In the genomic region with DNA sequence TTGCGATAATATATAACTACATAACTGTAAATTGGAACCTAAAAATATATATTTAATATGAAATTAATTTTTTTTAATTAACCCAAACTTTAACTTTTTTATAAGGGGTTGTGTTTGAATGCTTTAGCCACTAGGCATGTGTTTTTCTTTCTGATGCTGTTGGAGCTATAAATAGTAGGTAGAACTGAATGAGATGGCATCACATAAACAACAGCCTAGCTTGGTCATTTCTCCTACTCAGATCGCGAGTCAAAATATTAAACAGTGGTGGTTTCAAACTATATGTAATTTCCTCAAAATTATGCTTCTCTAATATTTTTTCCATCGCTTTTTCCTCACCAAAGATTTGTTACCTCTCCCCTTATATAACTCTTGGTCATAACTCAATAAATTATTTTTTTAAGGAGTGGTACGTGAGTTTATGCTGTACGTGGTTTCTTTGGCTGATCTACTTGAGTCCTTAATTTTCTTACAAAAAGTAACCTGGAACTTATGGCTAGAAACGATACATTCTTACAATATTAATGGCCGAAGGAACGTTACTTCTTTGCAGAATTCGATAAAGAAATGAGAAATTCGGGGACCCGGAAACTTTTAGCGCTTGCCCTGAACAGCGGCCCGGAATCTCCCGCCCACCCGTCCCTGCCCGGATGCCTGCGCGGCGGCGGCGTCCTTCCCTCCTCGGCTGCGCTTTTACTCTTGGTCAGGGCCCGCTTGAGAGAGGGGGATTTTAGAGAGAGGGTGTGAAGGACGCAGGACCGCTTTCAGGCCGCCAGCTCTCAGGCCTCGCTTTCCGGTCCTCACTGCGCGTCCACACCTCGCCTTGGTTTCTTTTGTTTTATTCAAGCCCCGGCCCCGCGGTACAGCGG, we compare ENCODE assay signal across 1 cellular context.
TF ChIP-seq lines count a peak whose summit lies in the region.

No MANE protein-coding gene starts in this region.

TF ChIP-seq in HepG2, 621 proteins besides CTCF, POLR2A, EP300 and RAD21 (continued from another document and continues in another):
- TF ChIP-seq, protein P1, sequence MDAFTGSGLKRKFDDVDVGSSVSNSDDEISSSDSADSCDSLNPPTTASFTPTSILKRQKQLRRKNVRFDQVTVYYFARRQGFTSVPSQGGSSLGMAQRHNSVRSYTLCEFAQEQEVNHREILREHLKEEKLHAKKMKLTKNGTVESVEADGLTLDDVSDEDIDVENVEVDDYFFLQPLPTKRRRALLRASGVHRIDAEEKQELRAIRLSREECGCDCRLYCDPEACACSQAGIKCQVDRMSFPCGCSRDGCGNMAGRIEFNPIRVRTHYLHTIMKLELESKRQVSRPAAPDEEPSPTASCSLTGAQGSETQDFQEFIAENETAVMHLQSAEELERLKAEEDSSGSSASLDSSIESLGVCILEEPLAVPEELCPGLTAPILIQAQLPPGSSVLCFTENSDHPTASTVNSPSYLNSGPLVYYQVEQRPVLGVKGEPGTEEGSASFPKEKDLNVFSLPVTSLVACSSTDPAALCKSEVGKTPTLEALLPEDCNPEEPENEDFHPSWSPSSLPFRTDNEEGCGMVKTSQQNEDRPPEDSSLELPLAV (CRISPR knock-in tag; conservative IDR thresholded peaks at IDR 0.05; ENCODE audit: low read depth), result 0 out of 2 replicates have a peak, but pooled peaks have one; percentile 63
- TF ChIP-seq ARNT2 (CRISPR knock-in tag; IDR thresholded peaks at IDR 0.05; ENCODE audit: low read depth), result no peak
- no peak for TF ChIP-seq SMAD3 (CRISPR knock-in tag; IDR thresholded peaks at IDR 0.05)
- TF ChIP-seq RXRA (CRISPR knock-in tag; IDR thresholded peaks at IDR 0.05), result no peak
- TF ChIP-seq, protein P2, sequence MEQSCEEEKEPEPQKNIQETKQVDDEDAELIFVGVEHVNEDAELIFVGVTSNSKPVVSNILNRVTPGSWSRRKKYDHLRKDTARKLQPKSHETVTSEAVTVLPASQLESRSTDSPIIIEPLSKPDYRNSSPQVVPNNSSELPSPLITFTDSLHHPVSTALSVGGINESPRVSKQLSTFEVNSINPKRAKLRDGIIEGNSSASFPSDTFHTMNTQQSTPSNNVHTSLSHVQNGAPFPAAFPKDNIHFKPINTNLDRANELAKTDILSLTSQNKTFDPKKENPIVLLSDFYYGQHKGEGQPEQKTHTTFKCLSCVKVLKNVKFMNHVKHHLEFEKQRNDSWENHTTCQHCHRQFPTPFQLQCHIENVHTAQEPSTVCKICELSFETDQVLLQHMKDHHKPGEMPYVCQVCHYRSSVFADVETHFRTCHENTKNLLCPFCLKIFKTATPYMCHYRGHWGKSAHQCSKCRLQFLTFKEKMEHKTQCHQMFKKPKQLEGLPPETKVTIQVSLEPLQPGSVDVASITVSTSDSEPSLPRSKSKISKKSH (CRISPR knock-in tag; IDR thresholded peaks at IDR 0.05; ENCODE audit: borderline replicate concordance), result peak; percentile 92; the same call in 1 of the 2 replicates
- 0 out of 2 replicates have a peak, but pooled peaks have one; percentile 69 for TF ChIP-seq ZNF713 (CRISPR knock-in tag; IDR thresholded peaks at IDR 0.05)
- no peak for TF ChIP-seq FLYWCH1 (CRISPR knock-in tag; IDR thresholded peaks at IDR 0.05)
- TF ChIP-seq, protein P3, sequence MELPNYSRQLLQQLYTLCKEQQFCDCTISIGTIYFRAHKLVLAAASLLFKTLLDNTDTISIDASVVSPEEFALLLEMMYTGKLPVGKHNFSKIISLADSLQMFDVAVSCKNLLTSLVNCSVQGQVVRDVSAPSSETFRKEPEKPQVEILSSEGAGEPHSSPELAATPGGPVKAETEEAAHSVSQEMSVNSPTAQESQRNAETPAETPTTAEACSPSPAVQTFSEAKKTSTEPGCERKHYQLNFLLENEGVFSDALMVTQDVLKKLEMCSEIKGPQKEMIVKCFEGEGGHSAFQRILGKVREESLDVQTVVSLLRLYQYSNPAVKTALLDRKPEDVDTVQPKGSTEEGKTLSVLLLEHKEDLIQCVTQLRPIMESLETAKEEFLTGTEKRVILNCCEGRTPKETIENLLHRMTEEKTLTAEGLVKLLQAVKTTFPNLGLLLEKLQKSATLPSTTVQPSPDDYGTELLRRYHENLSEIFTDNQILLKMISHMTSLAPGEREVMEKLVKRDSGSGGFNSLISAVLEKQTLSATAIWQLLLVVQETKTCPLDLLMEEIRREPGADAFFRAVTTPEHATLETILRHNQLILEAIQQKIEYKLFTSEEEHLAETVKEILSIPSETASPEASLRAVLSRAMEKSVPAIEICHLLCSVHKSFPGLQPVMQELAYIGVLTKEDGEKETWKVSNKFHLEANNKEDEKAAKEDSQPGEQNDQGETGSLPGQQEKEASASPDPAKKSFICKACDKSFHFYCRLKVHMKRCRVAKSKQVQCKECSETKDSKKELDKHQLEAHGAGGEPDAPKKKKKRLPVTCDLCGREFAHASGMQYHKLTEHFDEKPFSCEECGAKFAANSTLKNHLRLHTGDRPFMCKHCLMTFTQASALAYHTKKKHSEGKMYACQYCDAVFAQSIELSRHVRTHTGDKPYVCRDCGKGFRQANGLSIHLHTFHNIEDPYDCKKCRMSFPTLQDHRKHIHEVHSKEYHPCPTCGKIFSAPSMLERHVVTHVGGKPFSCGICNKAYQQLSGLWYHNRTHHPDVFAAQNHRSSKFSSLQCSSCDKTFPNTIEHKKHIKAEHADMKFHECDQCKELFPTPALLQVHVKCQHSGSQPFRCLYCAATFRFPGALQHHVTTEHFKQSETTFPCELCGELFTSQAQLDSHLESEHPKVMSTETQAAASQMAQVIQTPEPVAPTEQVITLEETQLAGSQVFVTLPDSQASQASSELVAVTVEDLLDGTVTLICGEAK (IDR thresholded peaks at IDR 0.05), result no peak
- TF ChIP-seq, protein P3 (CRISPR knock-in tag; IDR thresholded peaks at IDR 0.05), result 0 out of 2 replicates have a peak, but pooled peaks have one; percentile 25
- TF ChIP-seq ZSCAN22 (CRISPR knock-in tag; IDR thresholded peaks at IDR 0.05), result no peak
- TF ChIP-seq ZNF33A (CRISPR knock-in tag; IDR thresholded peaks at IDR 0.05; ENCODE audit: borderline replicate concordance), result peak; percentile 86; the same call in 1 of the 2 replicates
- peak; percentile 77; the same call in 1 of the 2 replicates for TF ChIP-seq ZNF329 (CRISPR knock-in tag; IDR thresholded peaks at IDR 0.05; ENCODE audit: low read depth)
- peak; percentile 46 for TF ChIP-seq TAF15 (IDR thresholded peaks at IDR 0.05; ENCODE audit: low read depth, low read length, poor library complexity, severe bottlenecking)
- TF ChIP-seq, protein P4, sequence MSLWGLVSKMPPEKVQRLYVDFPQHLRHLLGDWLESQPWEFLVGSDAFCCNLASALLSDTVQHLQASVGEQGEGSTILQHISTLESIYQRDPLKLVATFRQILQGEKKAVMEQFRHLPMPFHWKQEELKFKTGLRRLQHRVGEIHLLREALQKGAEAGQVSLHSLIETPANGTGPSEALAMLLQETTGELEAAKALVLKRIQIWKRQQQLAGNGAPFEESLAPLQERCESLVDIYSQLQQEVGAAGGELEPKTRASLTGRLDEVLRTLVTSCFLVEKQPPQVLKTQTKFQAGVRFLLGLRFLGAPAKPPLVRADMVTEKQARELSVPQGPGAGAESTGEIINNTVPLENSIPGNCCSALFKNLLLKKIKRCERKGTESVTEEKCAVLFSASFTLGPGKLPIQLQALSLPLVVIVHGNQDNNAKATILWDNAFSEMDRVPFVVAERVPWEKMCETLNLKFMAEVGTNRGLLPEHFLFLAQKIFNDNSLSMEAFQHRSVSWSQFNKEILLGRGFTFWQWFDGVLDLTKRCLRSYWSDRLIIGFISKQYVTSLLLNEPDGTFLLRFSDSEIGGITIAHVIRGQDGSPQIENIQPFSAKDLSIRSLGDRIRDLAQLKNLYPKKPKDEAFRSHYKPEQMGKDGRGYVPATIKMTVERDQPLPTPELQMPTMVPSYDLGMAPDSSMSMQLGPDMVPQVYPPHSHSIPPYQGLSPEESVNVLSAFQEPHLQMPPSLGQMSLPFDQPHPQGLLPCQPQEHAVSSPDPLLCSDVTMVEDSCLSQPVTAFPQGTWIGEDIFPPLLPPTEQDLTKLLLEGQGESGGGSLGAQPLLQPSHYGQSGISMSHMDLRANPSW (CRISPR knock-in tag; IDR thresholded peaks at IDR 0.05; ENCODE audit: borderline replicate concordance), result no peak
- TF ChIP-seq, protein P5, sequence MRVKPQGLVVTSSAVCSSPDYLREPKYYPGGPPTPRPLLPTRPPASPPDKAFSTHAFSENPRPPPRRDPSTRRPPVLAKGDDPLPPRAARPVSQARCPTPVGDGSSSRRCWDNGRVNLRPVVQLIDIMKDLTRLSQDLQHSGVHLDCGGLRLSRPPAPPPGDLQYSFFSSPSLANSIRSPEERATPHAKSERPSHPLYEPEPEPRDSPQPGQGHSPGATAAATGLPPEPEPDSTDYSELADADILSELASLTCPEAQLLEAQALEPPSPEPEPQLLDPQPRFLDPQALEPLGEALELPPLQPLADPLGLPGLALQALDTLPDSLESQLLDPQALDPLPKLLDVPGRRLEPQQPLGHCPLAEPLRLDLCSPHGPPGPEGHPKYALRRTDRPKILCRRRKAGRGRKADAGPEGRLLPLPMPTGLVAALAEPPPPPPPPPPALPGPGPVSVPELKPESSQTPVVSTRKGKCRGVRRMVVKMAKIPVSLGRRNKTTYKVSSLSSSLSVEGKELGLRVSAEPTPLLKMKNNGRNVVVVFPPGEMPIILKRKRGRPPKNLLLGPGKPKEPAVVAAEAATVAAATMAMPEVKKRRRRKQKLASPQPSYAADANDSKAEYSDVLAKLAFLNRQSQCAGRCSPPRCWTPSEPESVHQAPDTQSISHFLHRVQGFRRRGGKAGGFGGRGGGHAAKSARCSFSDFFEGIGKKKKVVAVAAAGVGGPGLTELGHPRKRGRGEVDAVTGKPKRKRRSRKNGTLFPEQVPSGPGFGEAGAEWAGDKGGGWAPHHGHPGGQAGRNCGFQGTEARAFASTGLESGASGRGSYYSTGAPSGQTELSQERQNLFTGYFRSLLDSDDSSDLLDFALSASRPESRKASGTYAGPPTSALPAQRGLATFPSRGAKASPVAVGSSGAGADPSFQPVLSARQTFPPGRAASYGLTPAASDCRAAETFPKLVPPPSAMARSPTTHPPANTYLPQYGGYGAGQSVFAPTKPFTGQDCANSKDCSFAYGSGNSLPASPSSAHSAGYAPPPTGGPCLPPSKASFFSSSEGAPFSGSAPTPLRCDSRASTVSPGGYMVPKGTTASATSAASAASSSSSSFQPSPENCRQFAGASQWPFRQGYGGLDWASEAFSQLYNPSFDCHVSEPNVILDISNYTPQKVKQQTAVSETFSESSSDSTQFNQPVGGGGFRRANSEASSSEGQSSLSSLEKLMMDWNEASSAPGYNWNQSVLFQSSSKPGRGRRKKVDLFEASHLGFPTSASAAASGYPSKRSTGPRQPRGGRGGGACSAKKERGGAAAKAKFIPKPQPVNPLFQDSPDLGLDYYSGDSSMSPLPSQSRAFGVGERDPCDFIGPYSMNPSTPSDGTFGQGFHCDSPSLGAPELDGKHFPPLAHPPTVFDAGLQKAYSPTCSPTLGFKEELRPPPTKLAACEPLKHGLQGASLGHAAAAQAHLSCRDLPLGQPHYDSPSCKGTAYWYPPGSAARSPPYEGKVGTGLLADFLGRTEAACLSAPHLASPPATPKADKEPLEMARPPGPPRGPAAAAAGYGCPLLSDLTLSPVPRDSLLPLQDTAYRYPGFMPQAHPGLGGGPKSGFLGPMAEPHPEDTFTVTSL (CRISPR knock-in tag; IDR thresholded peaks at IDR 0.05; ENCODE audit: borderline replicate concordance), result peak; percentile 54; the same call in 1 of the 2 replicates
